Comparison of ENCODE assay signal across 8 cellular contexts in the genomic region with DNA sequence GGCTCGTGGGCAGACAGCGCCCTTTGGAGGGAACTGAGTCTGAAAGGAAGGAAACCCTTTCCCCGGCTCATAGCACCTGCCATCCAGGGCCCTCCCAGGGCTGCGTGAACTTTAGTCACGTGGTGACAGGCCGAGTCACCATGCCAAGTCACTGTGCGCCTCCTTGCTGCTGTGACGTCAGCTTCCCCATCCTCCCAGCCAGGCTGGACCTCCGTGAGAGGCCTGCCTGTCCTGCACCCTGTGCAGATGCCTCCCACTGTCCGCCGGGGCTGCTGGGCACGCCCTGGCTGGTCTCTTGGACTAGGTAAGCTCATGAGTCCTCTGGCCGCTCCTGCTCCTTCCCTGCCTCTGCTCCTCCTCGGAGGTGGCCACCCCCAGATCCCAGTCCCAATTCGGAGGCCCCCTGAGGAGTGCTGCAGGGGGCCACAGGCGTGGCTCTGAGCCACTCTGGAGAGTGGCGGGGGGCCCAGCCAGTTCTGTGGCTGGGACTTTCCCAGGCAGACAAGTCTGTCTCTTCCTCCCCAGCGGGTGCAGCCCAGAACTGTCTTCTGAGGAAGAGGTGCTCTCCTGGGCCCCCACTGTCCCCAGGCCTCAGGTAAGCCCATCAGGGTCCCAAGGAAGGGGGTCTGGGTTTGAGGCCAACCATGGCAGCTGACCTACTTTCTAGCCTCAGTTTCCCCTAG. TPM values are rescaled to one million over a fixed set of nuclear protein-coding genes. Genes with fewer than 3 reads are reported as not detected.
DNase-seq lines count a peak whose midpoint lies in the region; ATAC-seq and TF ChIP-seq lines count a peak whose summit lies in the region.
"Not testable (repeated sequence)": the region's sequence is repeated elsewhere in the genome, so short reads cannot be mapped to it uniquely, and the experiment has no call there.

No MANE protein-coding gene starts in this region.

- H3K36me3 ChIP-seq in KOPT-K1 (ENCODE audit: insufficient read depth, low read length), result not testable (repeated sequence)

- TF ChIP-seq CTCF in neural crest cell (conservative IDR thresholded peaks at IDR 0.05), result not testable (repeated sequence)

- not testable (repeated sequence) for H3K36me3 Mint-ChIP-seq in activated T-cell treated with anti-CD3 and anti-CD28 coated beads, Interleukin-2, amount 50 U/mL, for 72 hours (ENCODE audit: insufficient read depth in 2 of 2); neural crest cell (ENCODE audit: low read depth)

- H3K4me1 Mint-ChIP-seq in activated T-cell treated with anti-CD3 and anti-CD28 coated beads, Interleukin-2, amount 50 U/mL, for 72 hours (ENCODE audit: low read depth), result peaks cover 29% of the 10 kb centered on the region
- H3K4me1 Mint-ChIP-seq in neural crest cell, result peaks cover 13% of the 10 kb centered on the region

- TF ChIP-seq POLR2A in erythroblast (IDR thresholded peaks at IDR 0.05; ENCODE audit: low read length), result peak; percentile 43

- H3K4me3 Mint-ChIP-seq in activated T-cell treated with anti-CD3 and anti-CD28 coated beads, Interleukin-2, amount 50 U/mL, for 72 hours, result peak overlapping the region; percentile 96 to 97
- H3K4me3 Mint-ChIP-seq in neural crest cell, result not testable (repeated sequence)

- H3K27me3 Mint-ChIP-seq in activated T-cell treated with anti-CD3 and anti-CD28 coated beads, Interleukin-2, amount 50 U/mL, for 72 hours (ENCODE audit: low read depth); neural crest cell (ENCODE audit: low read depth): not testable (repeated sequence)

- H3K27ac ChIP-seq in KOPT-K1 (ENCODE audit: low read depth, low read length, poor library complexity, severe bottlenecking), result peak overlapping the region; percentile 87

- H3K9me3 ChIP-seq in KOPT-K1 (ENCODE audit: insufficient read depth, low read length, poor library complexity, severe bottlenecking), result not testable (repeated sequence)

- H3K9me3 Mint-ChIP-seq in activated T-cell treated with anti-CD3 and anti-CD28 coated beads, Interleukin-2, amount 50 U/mL, for 72 hours; neural crest cell: not testable (repeated sequence)

- DNase-seq in GDM1 (lab: John Stamatoyannopoulos, UW) (peak; percentile 41), T-helper 9 cell (peak; percentile 28), erythroblast (lab: John Stamatoyannopoulos, UW) (peak; percentile 88 to 91)
- peak; percentile 68 to 74 for DNase-seq in activated T-cell treated with anti-CD3 and anti-CD28 coated beads, Interleukin-2, amount 50 U/mL, for 72 hours
- DNase-seq in neural crest cell (ENCODE audit: low read depth, low spot score), result not testable (repeated sequence)
- DNase-seq in stimulated activated CD8-positive, alpha-beta memory T cell treated with anti-CD3 and anti-CD28 coated beads, Interleukin-7, amount 100 ng/mL, for 24 hours (ENCODE audit: low read depth), result peak; percentile 25

- peak; percentile 69 for ATAC-seq in GM21515 (IDR thresholded peaks at IDR 0.05; ENCODE audit: unreplicated experiment)
- ATAC-seq in activated T-cell treated with anti-CD3 and anti-CD28 coated beads, Interleukin-2, amount 50 U/mL, for 72 hours (replicated peaks in 1 of 2), result peak; percentile 67 to 91

- H3K27ac Mint-ChIP-seq in activated T-cell treated with anti-CD3 and anti-CD28 coated beads, Interleukin-2, amount 50 U/mL, for 72 hours, result peak overlapping the region; percentile 98
- H3K27ac Mint-ChIP-seq in neural crest cell (ENCODE audit: unreplicated experiment), result peak overlapping the region; percentile 12

RNA-seq across cellular contexts. Expression of gene GGT1, which starts 4.6 kb away (rescaled TPM):
- total RNA-seq in activated T-cell treated with anti-CD3 and anti-CD28 coated beads, Interleukin-2, amount 50 U/mL, for 72 hours, result 10 to 100 TPM; 34.4 to 47.6 TPM
- 1.4 and 3.3 TPM in 2 replicates for total RNA-seq in neural crest cell

RNA-seq across cellular contexts. Expression of gene LRRC75B, which starts 14.7 kb away (rescaled TPM):
- 1 to 10 TPM; 1.2 to 2.0 TPM for total RNA-seq in activated T-cell treated with anti-CD3 and anti-CD28 coated beads, Interleukin-2, amount 50 U/mL, for 72 hours
- total RNA-seq in neural crest cell, result 15.4 and 16.7 TPM in 2 replicates

RNA-seq across cellular contexts. Expression of gene SNRPD3, which starts 51.8 kb away (rescaled TPM):
- 10 to 100 TPM; 69.3 to 76.5 TPM for total RNA-seq in activated T-cell treated with anti-CD3 and anti-CD28 coated beads, Interleukin-2, amount 50 U/mL, for 72 hours
- total RNA-seq in neural crest cell, result 151 and 159 TPM in 2 replicates

RNA-seq across cellular contexts. Expression of gene GUCD1, which starts 52.6 kb away (rescaled TPM):
- total RNA-seq in activated T-cell treated with anti-CD3 and anti-CD28 coated beads, Interleukin-2, amount 50 U/mL, for 72 hours, result 10 to 100 TPM; 96.4 to 98.2 TPM
- 94.9 and 103 TPM in 2 replicates for total RNA-seq in neural crest cell
